34 cellular contexts compared by ENCODE assay signal in genomic region chr18:63464434-63464833, GRCh38. TPM values are rescaled to one million over a fixed set of nuclear protein-coding genes. Genes with fewer than 3 reads are reported as not detected.
"Had no signal": no experiment of that assay in that cellular context is flagged by ENCODE, and none has a peak within 500 bp of the region (broad histone marks: within the 10 kb centered on the region; RNA-seq: fewer than 3 reads in every experiment).

No MANE protein-coding gene starts in this region.

- H3K36me3 Mint-ChIP-seq: activated CD8-positive, alpha-beta memory T cell treated with anti-CD3 and anti-CD28 coated beads, Interleukin-2, amount 10 ng/mL, durations not matched to agents 7 days and 5 days; activated naive CD4-positive, alpha-beta T cell treated with anti-CD3 and anti-CD28 coated beads, Interleukin-2, amount 10 ng/mL, durations not matched to agents 7 days and 5 days; activated naive CD4-positive, alpha-beta T cell treated with anti-CD3 and anti-CD28 coated beads, Interleukin-2, amount 50 U/mL, for 72 hours; activated naive CD8-positive, alpha-beta T cell treated with anti-CD3 and anti-CD28 coated beads, Interleukin-2, amount 10 ng/mL, durations not matched to agents 7 days and 5 days; brain had no signal

- DNase-seq: activated B cell treated with CpG ODN at 0.5 μM for 24 hours; activated CD4-positive, alpha-beta T cell treated with anti-CD3 and anti-CD28 coated beads for 48 hours; activated CD4-positive, alpha-beta T cell treated with anti-CD3 and anti-CD28 coated beads, Interleukin-2, amount 50 U/mL, for 1 hour; activated CD8-positive, alpha-beta memory T cell treated with anti-CD3 and anti-CD28 coated beads, Interleukin-2, amount 10 ng/mL, durations not matched to agents 7 days and 5 days; activated CD8-positive, alpha-beta memory T cell treated with anti-CD3 and anti-CD28 coated beads, Interleukin-2, amount 50 U/mL, for 4 hours; activated gamma-delta T cell; activated naive CD4-positive, alpha-beta T cell; activated naive CD4-positive, alpha-beta T cell treated with anti-CD3 and anti-CD28 coated beads, Interleukin-2, amount 10 ng/mL, durations not matched to agents 7 days and 5 days; activated naive CD8-positive, alpha-beta T cell treated with anti-CD3 and anti-CD28 coated beads, Interleukin-2, amount 10 ng/mL, durations not matched to agents 7 days and 5 days; activated T-cell treated with anti-CD3 and anti-CD28 coated beads, Interleukin-2, amount 50 U/mL, for 1 hour; dorsolateral prefrontal cortex; effector memory CD4-positive, alpha-beta T cell; endodermal cell; foreskin keratinocyte; gastrocnemius medialis; heart right ventricle; T-helper 17 cell; T1000; WERI-Rb-1 had no signal

- H3K4me3 ChIP-seq: ascending aorta, breast epithelium, coronary artery, dorsolateral prefrontal cortex, esophagus muscularis mucosa, gastrocnemius medialis, heart right ventricle had no signal

- H3K9me3 ChIP-seq: ascending aorta, breast epithelium, esophagus muscularis mucosa, gastrocnemius medialis, heart right ventricle had no signal

- ATAC-seq: activated CD8-positive, alpha-beta memory T cell treated with anti-CD3 and anti-CD28 coated beads, Interleukin-2, amount 10 ng/mL, durations not matched to agents 7 days and 5 days; foreskin keratinocyte; gastrocnemius medialis; heart right ventricle; T-helper 17 cell had no signal

- H3K4me3 Mint-ChIP-seq: activated B cell treated with CpG ODN at 0.5 μM for 24 hours; activated CD8-positive, alpha-beta memory T cell treated with anti-CD3 and anti-CD28 coated beads, Interleukin-2, amount 10 ng/mL, durations not matched to agents 7 days and 5 days; activated CD8-positive, alpha-beta T cell treated with anti-CD3 and anti-CD28 coated beads for 36 hours; activated naive CD4-positive, alpha-beta T cell treated with anti-CD3 and anti-CD28 coated beads, Interleukin-2, amount 10 ng/mL, durations not matched to agents 7 days and 5 days; activated naive CD8-positive, alpha-beta T cell treated with anti-CD3 and anti-CD28 coated beads, Interleukin-2, amount 10 ng/mL, durations not matched to agents 7 days and 5 days; activated T-helper 1 cell treated with anti-CD3 and anti-CD28 coated beads, Interleukin-12 subunit alpha, Interleukin-12 subunit beta, Interleukin-2, Interleukin-4 antibody, amounts not matched to agents 30 ng/mL and 10 ng/mL and 1 ng/mL, durations not matched to agents 14 hours and 24 hours and 36 hours; brain; central memory CD8-positive, alpha-beta T cell; dendritic cell treated with granulocyte-macrophage colony-stimulating factor and Interleukin-4, amounts not matched to agents 40 ng/mL and 50 ng/mL, for 4 days; endodermal cell; T-helper 17 cell; T-helper 2 cell treated with Interferon-gamma antibody and Interleukin-4, amounts not matched to agents 5 μg/mL and 100 μg/mL, for 36 hours had no signal

- H3K4me1 ChIP-seq: ascending aorta, breast epithelium, esophagus muscularis mucosa, gastrocnemius medialis, heart right ventricle had no signal

- H3K36me3 ChIP-seq: ascending aorta, breast epithelium, esophagus muscularis mucosa, gastrocnemius medialis, heart right ventricle, WERI-Rb-1 had no signal

- H3K9me3 Mint-ChIP-seq: activated B cell treated with CpG ODN at 0.5 μM for 24 hours; activated CD8-positive, alpha-beta T cell treated with anti-CD3 and anti-CD28 coated beads for 36 hours; activated naive CD4-positive, alpha-beta T cell treated with anti-CD3 and anti-CD28 coated beads, Interleukin-2, amount 10 ng/mL, durations not matched to agents 7 days and 5 days; activated naive CD4-positive, alpha-beta T cell treated with anti-CD3 and anti-CD28 coated beads, Interleukin-2, amount 50 U/mL, for 72 hours; activated T-helper 1 cell treated with anti-CD3 and anti-CD28 coated beads, Interleukin-12 subunit alpha, Interleukin-12 subunit beta, Interleukin-2, Interleukin-4 antibody, amounts not matched to agents 30 ng/mL and 10 ng/mL and 1 ng/mL, durations not matched to agents 14 hours and 24 hours and 36 hours; brain; central memory CD8-positive, alpha-beta T cell; dendritic cell treated with granulocyte-macrophage colony-stimulating factor and Interleukin-4, amounts not matched to agents 40 ng/mL and 50 ng/mL, for 4 days; endodermal cell; T-helper 2 cell treated with Interferon-gamma antibody and Interleukin-4, amounts not matched to agents 5 μg/mL and 100 μg/mL, for 36 hours had no signal

- H3K27ac ChIP-seq: ascending aorta, breast epithelium, coronary artery, dorsolateral prefrontal cortex, esophagus muscularis mucosa, foreskin keratinocyte, gastrocnemius medialis, heart right ventricle, WERI-Rb-1 had no signal

- H3K4me1 Mint-ChIP-seq: activated B cell treated with CpG ODN at 0.5 μM for 24 hours; activated CD8-positive, alpha-beta memory T cell treated with anti-CD3 and anti-CD28 coated beads, Interleukin-2, amount 10 ng/mL, durations not matched to agents 7 days and 5 days; activated naive CD4-positive, alpha-beta T cell treated with anti-CD3 and anti-CD28 coated beads, Interleukin-2, amount 10 ng/mL, durations not matched to agents 7 days and 5 days; activated naive CD8-positive, alpha-beta T cell treated with anti-CD3 and anti-CD28 coated beads, Interleukin-2, amount 10 ng/mL, durations not matched to agents 7 days and 5 days; brain; central memory CD8-positive, alpha-beta T cell; T-helper 17 cell had no signal

- H3K27me3 ChIP-seq: ascending aorta, breast epithelium, esophagus muscularis mucosa, foreskin keratinocyte, gastrocnemius medialis had no signal

- H3K27ac Mint-ChIP-seq: activated B cell treated with CpG ODN at 0.5 μM for 24 hours; activated CD8-positive, alpha-beta memory T cell treated with anti-CD3 and anti-CD28 coated beads, Interleukin-2, amount 10 ng/mL, durations not matched to agents 7 days and 5 days; activated CD8-positive, alpha-beta T cell treated with anti-CD3 and anti-CD28 coated beads for 36 hours; activated naive CD4-positive, alpha-beta T cell treated with anti-CD3 and anti-CD28 coated beads, Interleukin-2, amount 10 ng/mL, durations not matched to agents 7 days and 5 days; activated naive CD8-positive, alpha-beta T cell treated with anti-CD3 and anti-CD28 coated beads, Interleukin-2, amount 10 ng/mL, durations not matched to agents 7 days and 5 days; activated T-helper 1 cell treated with anti-CD3 and anti-CD28 coated beads, Interleukin-12 subunit alpha, Interleukin-12 subunit beta, Interleukin-2, Interleukin-4 antibody, amounts not matched to agents 30 ng/mL and 10 ng/mL and 1 ng/mL, durations not matched to agents 14 hours and 24 hours and 36 hours; brain; dendritic cell treated with granulocyte-macrophage colony-stimulating factor and Interleukin-4, amounts not matched to agents 40 ng/mL and 50 ng/mL, for 4 days; endodermal cell; T-helper 17 cell; T-helper 2 cell treated with Interferon-gamma antibody and Interleukin-4, amounts not matched to agents 5 μg/mL and 100 μg/mL, for 36 hours had no signal

RNA-seq across cellular contexts. Expression of gene SERPINB5, which starts 12.3 kb away (rescaled TPM):
- total RNA-seq: activated B cell treated with CpG ODN at 0.5 μM for 24 hours; activated CD8-positive, alpha-beta memory T cell treated with anti-CD3 and anti-CD28 coated beads for 36 hours; activated CD8-positive, alpha-beta memory T cell treated with anti-CD3 and anti-CD28 coated beads, Interleukin-2, amount 10 ng/mL, durations not matched to agents 7 days and 5 days; activated CD8-positive, alpha-beta T cell treated with anti-CD3 and anti-CD28 coated beads for 36 hours; activated naive CD4-positive, alpha-beta T cell treated with anti-CD3 and anti-CD28 coated beads, Interleukin-2, amount 50 U/mL, for 72 hours; activated naive CD8-positive, alpha-beta T cell treated with anti-CD3 and anti-CD28 coated beads, Interleukin-2, amount 10 ng/mL, durations not matched to agents 7 days and 5 days; activated T-helper 1 cell treated with anti-CD3 and anti-CD28 coated beads, Interleukin-12 subunit alpha, Interleukin-12 subunit beta, Interleukin-2, Interleukin-4 antibody, amounts not matched to agents 30 ng/mL and 10 ng/mL and 1 ng/mL, durations not matched to agents 14 hours and 24 hours and 36 hours; ascending aorta; cardiac septum; cerebellum; dorsolateral prefrontal cortex; esophagus muscularis mucosa; gastrocnemius medialis; glomerular endothelial cell; heart right ventricle; T-helper 17 cell had no signal
